Comparison of ENCODE assay signal across 6 cellular contexts in genomic region chr4:36037127-36037526, GRCh38.
"Had no signal": no experiment of that assay in that cellular context is flagged by ENCODE, and none has a peak within 500 bp of the region (broad histone marks: within the 10 kb centered on the region; RNA-seq: fewer than 3 reads in every experiment).

No MANE protein-coding gene starts in this region.

- H3K27ac ChIP-seq: HL-60 had no signal

- H3K4me2 ChIP-seq: GM23338 had no signal

- H3K4me3 ChIP-seq: GM23338, K562 had no signal

- H2AFZ ChIP-seq: GM23338 had no signal

- DNase-seq: H9, HCEC 1CT, IMR-90 had no signal

- ATAC-seq: GM23338, K562 had no signal
